Comparison of ENCODE assay signal across 20 cellular contexts in genomic region chr6:27862396-27863061, GRCh38. TPM values are rescaled to one million over a fixed set of nuclear protein-coding genes. Genes with fewer than 3 reads are reported as not detected.
DNase-seq lines count a peak whose midpoint lies in the region; ATAC-seq and TF ChIP-seq lines count a peak whose summit lies in the region.
"Had no signal": no experiment of that assay in that cellular context is flagged by ENCODE, and none has a peak within 500 bp of the region (broad histone marks: within the 10 kb centered on the region; RNA-seq: fewer than 3 reads in every experiment).

No MANE protein-coding gene starts in this region.

- H3K36me3 ChIP-seq in HEK293 (ENCODE audit: control insufficient read depth in 2 of 2, insufficient read depth in 1 of 2, low read length in 2 of 2) = no peaks in the 10 kb centered on the region
- H3K36me3 ChIP-seq in SU-DHL-6 (ENCODE audit: low read length) = no peaks in the 10 kb centered on the region
- no peaks in the 10 kb centered on the region for H3K36me3 ChIP-seq in naive thymus-derived CD4-positive, alpha-beta T cell (ENCODE audit: control insufficient read depth in 2 of 3, insufficient read depth in 3 of 3, low read length in 3 of 3)
- H3K36me3 ChIP-seq: MG63 had no signal

- H3K9ac ChIP-seq in SU-DHL-6 (ENCODE audit: low read length) = no peak overlapping the region

- peaks cover 0 to 4% (median 0%) of the 10 kb centered on the region in 11 donors for H3K9me3 Mint-ChIP-seq in naive thymus-derived CD4-positive, alpha-beta T cell
- H3K9me3 Mint-ChIP-seq: activated B cell treated with CpG ODN at 0.5 μM for 24 hours; activated naive CD4-positive, alpha-beta T cell treated with anti-CD3 and anti-CD28 coated beads, Interleukin-2, amount 50 U/mL, for 24 hours had no signal

- intact Hi-C loops in naive thymus-derived CD4-positive, alpha-beta T cell (cut with micrococcal nuclease) = loop anchor here in 1 of 2 donors (10.0 kb wide), 1 partner anchor 1268 kb away; the partner anchor contains the start of gene ABT1

- H3K4me3 Mint-ChIP-seq in naive thymus-derived CD4-positive, alpha-beta T cell = peak overlapping the region in 2 of 10 donors; percentile 40 to 92
- H3K4me3 Mint-ChIP-seq: activated B cell treated with CpG ODN at 0.5 μM for 24 hours, T-helper 17 cell had no signal

- no peaks in the 10 kb centered on the region for H3K36me3 Mint-ChIP-seq in naive thymus-derived CD4-positive, alpha-beta T cell
- H3K36me3 Mint-ChIP-seq: activated naive CD4-positive, alpha-beta T cell treated with anti-CD3 and anti-CD28 coated beads, Interleukin-2, amount 50 U/mL, for 24 hours had no signal

- TF ChIP-seq CTCF in HEK293 (tag by site-specific recombination; IDR thresholded peaks at IDR 0.05) (no peak), SU-DHL-6 (IDR thresholded peaks at IDR 0.05; ENCODE audit: insufficient read depth, low read length, poor library complexity, severe bottlenecking) (no peak)

- peaks cover 49% of the 10 kb centered on the region for H3F3A ChIP-seq in SU-DHL-6 (ENCODE audit: insufficient read depth)

- H3K4me3 ChIP-seq in HEK293 (ENCODE audit: low read depth, low read length) = no peak overlapping the region
- no peak overlapping the region for H3K4me3 ChIP-seq in SU-DHL-6 (ENCODE audit: insufficient read depth, low read length, poor library complexity, severe bottlenecking)
- H3K4me3 ChIP-seq in naive thymus-derived CD4-positive, alpha-beta T cell (ENCODE audit: low read length) = no peak overlapping the region
- H3K4me3 ChIP-seq: MG63 had no signal

- no peak for ATAC-seq in naive thymus-derived CD4-positive, alpha-beta T cell
- no peak for ATAC-seq in HG02970 (IDR thresholded peaks at IDR 0.05; ENCODE audit: low FRiP score, unreplicated experiment)
- ATAC-seq: left ventricle myocardium superior, T-helper 17 cell had no signal

- DNase-seq in Ammon's horn (ENCODE audit: low spot score) (peak; percentile 63), iris pigment epithelial cell (ENCODE audit: low read depth) (peak; percentile 48), activated gamma-delta T cell (lab: John Stamatoyannopoulos, UW) (no peak), middle frontal gyrus (ENCODE audit: extremely low spot score, low spot score) (no peak)
- no peak for DNase-seq in naive thymus-derived CD4-positive, alpha-beta T cell
- DNase-seq: activated B cell treated with CpG ODN at 0.5 μM for 24 hours; DMS 273 treated with DMSO at 0.1 percent for 48 hours; effector CD4-positive, alpha-beta T cell; left ventricle myocardium superior; MG63; NCI-H2029; NCI-H526 treated with DMSO at 0.1 percent for 48 hours; T-helper 17 cell had no signal

- no peaks in the 10 kb centered on the region for H3K4me1 ChIP-seq in HEK293 (ENCODE audit: control insufficient read depth, insufficient read depth, low read length)
- H3K4me1 ChIP-seq in naive thymus-derived CD4-positive, alpha-beta T cell (ENCODE audit: control insufficient read depth in 2 of 2, insufficient read depth in 2 of 2, low read length in 2 of 2) = peaks cover 8 to 20% of the 10 kb centered on the region in 2 donors

- H3K27me3 ChIP-seq in SU-DHL-6 (ENCODE audit: low read length) = no peaks in the 10 kb centered on the region
- H3K27me3 ChIP-seq in naive thymus-derived CD4-positive, alpha-beta T cell (ENCODE audit: control insufficient read depth in 2 of 2, insufficient read depth in 2 of 2, low read length in 2 of 2) = no peaks in the 10 kb centered on the region
- H3K27me3 ChIP-seq: MG63 had no signal

- H3K9me3 ChIP-seq in HEK293 (ENCODE audit: control insufficient read depth, insufficient read depth, low read depth, low read length) (no peaks in the 10 kb centered on the region), SU-DHL-6 (ENCODE audit: insufficient read depth, low read length) (no peaks in the 10 kb centered on the region; the same call in 1 of the 2 replicates)
- no peaks in the 10 kb centered on the region for H3K9me3 ChIP-seq in naive thymus-derived CD4-positive, alpha-beta T cell (ENCODE audit: control insufficient read depth in 2 of 3, low read length in 3 of 3)

- CTCF ChIA-PET in HEK293 (lab: Yijun Ruan, JAX) = interaction anchor here (0.6 to 0.7 kb wide), 3 partner anchors 39 to 1459 kb away, joined by 3 to 4 read pairs (median 3); no protein-coding TSS in a partner anchor
- CTCF ChIA-PET in naive thymus-derived CD4-positive, alpha-beta T cell (lab: Charles Lee) = interaction anchor here (0.6 to 1.3 kb wide), 2 partner anchors 24 to 1268 kb away, joined by 3 read pairs; a partner anchor contains a TSS

- no peaks in the 10 kb centered on the region for H3K9me2 ChIP-seq in SU-DHL-6 (replicated peaks; ENCODE audit: insufficient read depth, low read length)

- H3K27me3 Mint-ChIP-seq in naive thymus-derived CD4-positive, alpha-beta T cell = peaks cover 0 to 16% (median 0%) of the 10 kb centered on the region in 5 donors
- H3K27me3 Mint-ChIP-seq: activated B cell treated with CpG ODN at 0.5 μM for 24 hours; activated naive CD4-positive, alpha-beta T cell treated with anti-CD3 and anti-CD28 coated beads, Interleukin-2, amount 50 U/mL, for 24 hours had no signal

- H3K27ac Mint-ChIP-seq in naive thymus-derived CD4-positive, alpha-beta T cell = peak overlapping the region in 1 of 9 donors; percentile 92
- H3K27ac Mint-ChIP-seq: activated naive CD4-positive, alpha-beta T cell treated with anti-CD3 and anti-CD28 coated beads, Interleukin-2, amount 50 U/mL, for 24 hours; nephron had no signal

- no peaks in the 10 kb centered on the region for H3K79me2 ChIP-seq in SU-DHL-6 (ENCODE audit: insufficient read depth, low read length)

- no peak overlapping the region for H2AFZ ChIP-seq in SU-DHL-6 (ENCODE audit: low read depth, low read length, severe bottlenecking)

- peaks cover 22 to 44% (median 35%) of the 10 kb centered on the region in 7 donors for H3K4me1 Mint-ChIP-seq in naive thymus-derived CD4-positive, alpha-beta T cell

- POLR2A ChIA-PET in HEK293 (lab: Yijun Ruan, JAX) = interaction anchor here (0.6 to 4.3 kb wide), 3 partner anchors 9 to 30 kb away, joined by 3 to 22 read pairs (median 3); a partner anchor contains a TSS
- POLR2A ChIA-PET in naive thymus-derived CD4-positive, alpha-beta T cell (lab: Charles Lee) = interaction anchor here (0.6 to 18.7 kb wide), 9 partner anchors 8 to 1842 kb away, joined by 3 to 1351 read pairs (median 3); a partner anchor contains a TSS

- H3K27ac ChIP-seq in HEK293 (ENCODE audit: extremely low read depth, low read depth, low read length) (no peak overlapping the region), SU-DHL-6 (ENCODE audit: low read depth, low read length) (peak overlapping the region; percentile 96; the same call in 1 of the 2 replicates)
- H3K27ac ChIP-seq in naive thymus-derived CD4-positive, alpha-beta T cell (ENCODE audit: low read depth, low read length) = no peak overlapping the region

- no peaks in the 10 kb centered on the region for H4K20me1 ChIP-seq in SU-DHL-6 (ENCODE audit: low read depth, low read length)

- H3K4me2 ChIP-seq in SU-DHL-6 (ENCODE audit: low read depth, low read length, poor library complexity, severe bottlenecking) = peak overlapping the region; percentile 80

TF ChIP-seq in HEK293, 187 proteins besides CTCF, POLR2A, EP300 and RAD21:
- peak; percentile 42; the same call in 1 of the 2 replicates for TF ChIP-seq PRDM1 (tag by site-specific recombination; IDR thresholded peaks at IDR 0.05)
- TF ChIP-seq ZNF837 (tag by site-specific recombination; IDR thresholded peaks at IDR 0.05) = no peak

RNA-seq across cellular contexts. Expression of gene OR2B2, which starts 49.7 kb away (rescaled TPM):
- not detected for total RNA-seq in naive thymus-derived CD4-positive, alpha-beta T cell
- not detected for polyA plus RNA-seq in naive thymus-derived CD4-positive, alpha-beta T cell
- total RNA-seq: activated B cell treated with CpG ODN at 0.5 μM for 24 hours, left ventricle myocardium superior, RPMI7951, T-helper 17 cell had no signal
- polyA plus RNA-seq: BJ had no signal

Comparison
In these comparisons a context has a peak if more than half of its experiments do, and no peak if none do; other contexts are left out.
1. DNase-seq: peak in Ammon's horn (single experiment) and iris pigment epithelial cell (single experiment); none in naive thymus-derived CD4-positive, alpha-beta T cell (0 of 9), activated gamma-delta T cell (single experiment) and middle frontal gyrus (single experiment).